Comparison of ENCODE assay signal across 1 cellular context in the genomic region with DNA sequence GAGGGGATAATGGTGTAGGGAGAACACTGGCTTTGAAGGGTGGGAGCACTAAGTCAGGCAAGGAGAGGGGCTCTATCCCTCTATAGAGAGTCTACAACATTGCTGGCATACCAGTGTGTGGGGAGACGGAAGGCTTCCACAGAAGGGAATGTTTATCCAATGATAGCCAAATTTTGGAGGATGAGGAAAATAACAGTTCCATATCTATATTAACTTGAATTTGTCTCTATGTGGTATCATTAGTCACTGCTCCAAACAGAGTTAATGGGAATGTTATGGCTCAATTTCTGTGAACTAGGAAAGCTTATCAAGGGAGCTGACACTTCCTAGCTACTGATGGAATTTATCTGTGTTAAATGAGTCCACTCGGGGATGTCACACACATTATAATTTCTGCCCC.
TF ChIP-seq lines count a peak whose summit lies in the region.

No MANE protein-coding gene starts in this region.

TF ChIP-seq in GM23338, 12 proteins besides CTCF, POLR2A, EP300 and RAD21 (continued from another document):
- TF ChIP-seq, protein P1, sequence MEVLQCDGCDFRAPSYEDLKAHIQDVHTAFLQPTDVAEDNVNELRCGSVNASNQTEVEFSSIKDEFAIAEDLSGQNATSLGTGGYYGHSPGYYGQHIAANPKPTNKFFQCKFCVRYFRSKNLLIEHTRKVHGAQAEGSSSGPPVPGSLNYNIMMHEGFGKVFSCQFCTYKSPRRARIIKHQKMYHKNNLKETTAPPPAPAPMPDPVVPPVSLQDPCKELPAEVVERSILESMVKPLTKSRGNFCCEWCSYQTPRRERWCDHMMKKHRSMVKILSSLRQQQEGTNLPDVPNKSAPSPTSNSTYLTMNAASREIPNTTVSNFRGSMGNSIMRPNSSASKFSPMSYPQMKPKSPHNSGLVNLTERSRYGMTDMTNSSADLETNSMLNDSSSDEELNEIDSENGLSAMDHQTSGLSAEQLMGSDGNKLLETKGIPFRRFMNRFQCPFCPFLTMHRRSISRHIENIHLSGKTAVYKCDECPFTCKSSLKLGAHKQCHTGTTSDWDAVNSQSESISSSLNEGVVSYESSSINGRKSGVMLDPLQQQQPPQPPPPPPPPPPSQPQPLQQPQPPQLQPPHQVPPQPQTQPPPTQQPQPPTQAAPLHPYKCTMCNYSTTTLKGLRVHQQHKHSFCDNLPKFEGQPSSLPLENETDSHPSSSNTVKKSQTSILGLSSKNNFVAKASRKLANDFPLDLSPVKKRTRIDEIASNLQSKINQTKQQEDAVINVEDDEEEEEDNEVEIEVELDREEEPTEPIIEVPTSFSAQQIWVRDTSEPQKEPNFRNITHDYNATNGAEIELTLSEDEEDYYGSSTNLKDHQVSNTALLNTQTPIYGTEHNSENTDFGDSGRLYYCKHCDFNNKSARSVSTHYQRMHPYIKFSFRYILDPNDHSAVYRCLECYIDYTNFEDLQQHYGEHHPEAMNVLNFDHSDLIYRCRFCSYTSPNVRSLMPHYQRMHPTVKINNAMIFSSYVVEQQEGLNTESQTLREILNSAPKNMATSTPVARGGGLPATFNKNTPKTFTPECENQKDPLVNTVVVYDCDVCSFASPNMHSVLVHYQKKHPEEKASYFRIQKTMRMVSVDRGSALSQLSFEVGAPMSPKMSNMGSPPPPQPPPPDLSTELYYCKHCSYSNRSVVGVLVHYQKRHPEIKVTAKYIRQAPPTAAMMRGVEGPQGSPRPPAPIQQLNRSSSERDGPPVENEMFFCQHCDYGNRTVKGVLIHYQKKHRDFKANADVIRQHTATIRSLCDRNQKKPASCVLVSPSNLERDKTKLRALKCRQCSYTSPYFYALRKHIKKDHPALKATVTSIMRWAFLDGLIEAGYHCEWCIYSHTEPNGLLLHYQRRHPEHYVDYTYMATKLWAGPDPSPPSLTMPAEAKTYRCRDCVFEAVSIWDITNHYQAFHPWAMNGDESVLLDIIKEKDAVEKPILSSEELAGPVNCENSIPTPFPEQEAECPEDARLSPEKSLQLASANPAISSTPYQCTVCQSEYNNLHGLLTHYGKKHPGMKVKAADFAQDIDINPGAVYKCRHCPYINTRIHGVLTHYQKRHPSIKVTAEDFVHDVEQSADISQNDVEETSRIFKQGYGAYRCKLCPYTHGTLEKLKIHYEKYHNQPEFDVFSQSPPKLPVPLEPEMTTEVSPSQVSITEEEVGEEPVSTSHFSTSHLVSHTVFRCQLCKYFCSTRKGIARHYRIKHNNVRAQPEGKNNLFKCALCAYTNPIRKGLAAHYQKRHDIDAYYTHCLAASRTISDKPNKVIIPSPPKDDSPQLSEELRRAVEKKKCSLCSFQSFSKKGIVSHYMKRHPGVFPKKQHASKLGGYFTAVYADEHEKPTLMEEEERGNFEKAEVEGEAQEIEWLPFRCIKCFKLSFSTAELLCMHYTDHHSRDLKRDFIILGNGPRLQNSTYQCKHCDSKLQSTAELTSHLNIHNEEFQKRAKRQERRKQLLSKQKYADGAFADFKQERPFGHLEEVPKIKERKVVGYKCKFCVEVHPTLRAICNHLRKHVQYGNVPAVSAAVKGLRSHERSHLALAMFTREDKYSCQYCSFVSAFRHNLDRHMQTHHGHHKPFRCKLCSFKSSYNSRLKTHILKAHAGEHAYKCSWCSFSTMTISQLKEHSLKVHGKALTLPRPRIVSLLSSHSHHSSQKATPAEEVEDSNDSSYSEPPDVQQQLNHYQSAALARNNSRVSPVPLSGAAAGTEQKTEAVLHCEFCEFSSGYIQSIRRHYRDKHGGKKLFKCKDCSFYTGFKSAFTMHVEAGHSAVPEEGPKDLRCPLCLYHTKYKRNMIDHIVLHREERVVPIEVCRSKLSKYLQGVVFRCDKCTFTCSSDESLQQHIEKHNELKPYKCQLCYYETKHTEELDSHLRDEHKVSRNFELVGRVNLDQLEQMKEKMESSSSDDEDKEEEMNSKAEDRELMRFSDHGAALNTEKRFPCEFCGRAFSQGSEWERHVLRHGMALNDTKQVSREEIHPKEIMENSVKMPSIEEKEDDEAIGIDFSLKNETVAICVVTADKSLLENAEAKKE (CRISPR knock-in tag; IDR thresholded peaks at IDR 0.05) = no peak
- TF ChIP-seq JUNB (IDR thresholded peaks at IDR 0.05; ENCODE audit: unreplicated experiment) (no peak), EZH2 (IDR thresholded peaks at IDR 0.05; ENCODE audit: low read depth, unreplicated experiment) (no peak)
TF ChIP-seq in GM23338: peak in this region for 0.
